9 cellular contexts compared by ENCODE assay signal in the genomic region with DNA sequence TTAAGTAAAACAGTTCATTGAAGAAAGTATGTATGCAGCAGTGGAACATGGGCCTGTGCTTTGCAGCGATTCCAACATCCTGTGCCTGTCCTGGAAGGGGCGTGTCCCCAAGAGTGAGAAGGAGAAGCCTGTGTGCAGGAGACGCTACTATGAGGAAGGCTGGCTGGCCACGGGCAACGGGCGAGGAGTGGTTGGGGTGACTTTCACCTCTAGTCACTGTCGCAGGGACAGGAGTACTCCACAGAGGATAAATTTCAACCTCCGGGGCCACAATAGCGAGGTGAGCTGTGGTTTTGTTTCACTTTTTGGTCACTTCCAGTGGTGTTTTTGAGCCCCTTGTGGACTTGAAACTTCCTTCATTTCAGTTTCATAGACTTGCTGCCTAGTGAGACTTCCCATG. TPM values are rescaled to one million over a fixed set of nuclear protein-coding genes. Genes with fewer than 3 reads are reported as not detected.
DNase-seq lines count a peak whose midpoint lies in the region; ATAC-seq, FAIRE-seq and TF ChIP-seq lines count a peak whose summit lies in the region.
"Had no signal": no experiment of that assay in that cellular context is flagged by ENCODE, and none has a peak within 500 bp of the region (broad histone marks: within the 10 kb centered on the region; RNA-seq: fewer than 3 reads in every experiment).

No MANE protein-coding gene starts in this region.

- TF ChIP-seq POLR2A in GM12892 (IDR thresholded peaks at IDR 0.05; ENCODE audit: low read depth, low read length) = no peak

- FAIRE-seq in GM12892 (lab: Jason Lieb, UNC) = peak; percentile 75

- H3K27ac ChIP-seq in dorsolateral prefrontal cortex = peak overlapping the region in 32 of 59 donors; percentile 9 to 87 (median 71)
- no peak overlapping the region for H3K27ac ChIP-seq in smooth muscle cell (ENCODE audit: low read depth)

- peaks cover 11% of the 10 kb centered on the region for H4K20me1 ChIP-seq in smooth muscle cell (ENCODE audit: low read depth)

- WGBS in smooth muscle cell (ENCODE audit: low lambda C conversion rate) = 87% methylated on average over 9 of the region's 9 CpGs

- H3K36me3 ChIP-seq in smooth muscle cell (ENCODE audit: low read depth) = no peaks in the 10 kb centered on the region

- TF ChIP-seq CTCF in dorsolateral prefrontal cortex (IDR thresholded peaks at IDR 0.05 in 54 of 56, conservative IDR thresholded peaks at IDR 0.05 in 2 of 56; ENCODE audit: low read depth in 1 of 56, partially characterized antibody in 56 of 56) (no peak), smooth muscle cell (IDR thresholded peaks at IDR 0.05; ENCODE audit: borderline replicate concordance, insufficient read depth, poor library complexity, severe bottlenecking) (no peak)

- ATAC-seq in GM21390 (IDR thresholded peaks at IDR 0.05; ENCODE audit: unreplicated experiment) (peak; percentile 72), HG03460 (IDR thresholded peaks at IDR 0.05; ENCODE audit: unreplicated experiment) (peak; percentile 76)

- H2AFZ ChIP-seq in smooth muscle cell (ENCODE audit: low read depth) = no peak overlapping the region

- no peaks in the 10 kb centered on the region for H3K9me3 ChIP-seq in smooth muscle cell (replicated peaks; ENCODE audit: low read depth)

- H3K4me2 ChIP-seq in smooth muscle cell = no peak overlapping the region

- H3K9ac ChIP-seq in smooth muscle cell (ENCODE audit: low read depth) = no peak overlapping the region

- H3K79me2 ChIP-seq in smooth muscle cell (ENCODE audit: low read depth) = peaks cover 20% of the 10 kb centered on the region

- H3K4me1 ChIP-seq in smooth muscle cell (ENCODE audit: low read depth) = no peaks in the 10 kb centered on the region

- H3K4me3 ChIP-seq in dorsolateral prefrontal cortex (peak overlapping the region in 3 of 59 donors; percentile 16 to 44 (median 19)), smooth muscle cell (no peak overlapping the region)

- DNase-seq in GM12892 (ENCODE audit: insufficient read length) = no peak
- no peak for DNase-seq in dorsolateral prefrontal cortex
- DNase-seq in smooth muscle cell (lab: John Stamatoyannopoulos, UW; ENCODE audit: unreplicated experiment) = no peak
- DNase-seq in DMS53 (lab: John Stamatoyannopoulos, UW) = no peak
- no peak for DNase-seq in cerebellar nuclear complex (lab: John Stamatoyannopoulos, UW)
- no peak for DNase-seq in SHP77 (lab: John Stamatoyannopoulos, UW)
- DNase-seq: NCI-H1930 had no signal

- H3K27me3 ChIP-seq in dorsolateral prefrontal cortex (no peaks in the 10 kb centered on the region), smooth muscle cell (ENCODE audit: low read depth) (no peaks in the 10 kb centered on the region)

- H3F3A ChIP-seq in smooth muscle cell (ENCODE audit: low read depth) = no peaks in the 10 kb centered on the region

- intact Hi-C loops in dorsolateral prefrontal cortex (cut with DNase I) = no loop called here

RNA-seq across cellular contexts. Expression of gene TULP4, which starts 1.7 kb away (rescaled TPM):
- 12.7 TPM for polyA plus RNA-seq in GM12892 (2012; ENCODE audit: missing spikeins)
- 100 to 1,000 TPM; 218 to 427 (median 308) TPM for total RNA-seq in dorsolateral prefrontal cortex
- total RNA-seq in smooth muscle cell = 85.0 and 90.6 TPM in 2 replicates
- 16.1 and 20.8 TPM in 2 replicates for polyA plus RNA-seq in smooth muscle cell
